Comparison of ENCODE assay signal across 3 cellular contexts in the genomic region with DNA sequence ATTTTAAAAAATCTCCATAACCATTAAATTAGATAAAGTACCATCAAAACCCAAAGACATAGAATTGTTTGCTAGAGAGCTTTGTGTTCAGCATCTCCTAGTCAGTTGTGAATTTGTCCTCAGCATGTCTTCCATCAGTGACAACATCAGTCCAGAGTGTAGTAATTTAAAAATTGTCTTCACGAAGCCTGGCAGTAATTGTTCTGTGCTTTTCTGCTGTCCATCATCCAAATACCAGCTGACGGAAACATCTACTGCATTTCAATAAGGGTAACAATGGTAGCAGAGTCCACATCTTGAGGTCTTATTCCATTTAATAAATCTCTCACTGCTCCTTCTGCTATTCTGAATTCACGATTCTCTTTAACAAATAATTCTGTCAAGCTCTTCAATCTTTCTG.
"Had no signal": no experiment of that assay in that cellular context is flagged by ENCODE, and none has a peak within 500 bp of the region (broad histone marks: within the 10 kb centered on the region; RNA-seq: fewer than 3 reads in every experiment).

No MANE protein-coding gene starts in this region.

- H3K4me3 ChIP-seq: GM12878 had no signal

- DNase-seq: GDM1, GF-D8 had no signal

- ATAC-seq: GM12878 had no signal
